ENCODE assay signal across 20 cellular contexts in the genomic region with DNA sequence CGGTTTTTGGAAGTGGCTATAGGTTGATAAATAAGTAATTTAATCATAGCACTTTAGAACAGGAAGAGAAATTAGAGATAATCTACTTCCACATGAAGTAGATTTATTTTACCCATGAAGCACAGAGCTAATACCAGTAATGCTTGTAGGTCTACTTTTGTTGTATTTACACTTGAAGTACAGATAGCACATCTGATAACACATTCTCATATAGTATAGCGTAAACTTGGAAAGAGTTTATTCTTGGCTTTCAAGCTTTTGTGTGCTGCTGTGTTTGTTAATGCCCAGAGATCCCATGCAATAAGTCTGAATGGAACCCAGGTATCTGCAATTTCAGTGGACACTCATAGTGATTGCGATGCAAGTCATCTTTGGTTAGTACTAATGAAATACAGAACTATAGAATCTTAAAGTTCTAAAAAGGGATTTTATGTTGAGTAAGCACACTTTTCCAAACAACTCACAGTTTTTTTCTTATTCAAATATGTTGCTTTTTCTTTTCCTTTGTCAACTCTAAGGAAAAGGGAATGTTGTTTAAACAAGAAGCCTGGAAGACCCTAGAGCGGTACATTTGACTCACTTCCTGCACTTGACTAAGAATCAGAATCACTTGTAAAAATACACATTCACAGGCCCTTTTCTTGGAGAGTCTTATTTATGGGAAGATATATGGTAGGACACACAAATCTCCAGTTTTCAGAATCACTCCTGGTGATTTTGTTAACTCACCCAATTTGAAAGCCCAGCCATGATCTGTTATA.
"Had no signal": no experiment of that assay in that cellular context is flagged by ENCODE, and none has a peak within 500 bp of the region (broad histone marks: within the 10 kb centered on the region; RNA-seq: fewer than 3 reads in every experiment).

No MANE protein-coding gene starts in this region.

- H3K9me3 ChIP-seq: sigmoid colon had no signal

- H3K27ac Mint-ChIP-seq: activated CD4-positive, alpha-beta T cell treated with anti-CD3 and anti-CD28 coated beads, Interleukin-2, amount 10 ng/mL, durations not matched to agents 24 days and 14 days; activated CD8-positive, alpha-beta T cell treated with anti-CD3 and anti-CD28 coated beads, Interleukin-2, amount 10 ng/mL, durations not matched to agents 7 days and 5 days; activated naive CD8-positive, alpha-beta T cell; brain; dendritic cell treated with granulocyte-macrophage colony-stimulating factor and Interleukin-4, amounts not matched to agents 40 ng/mL and 50 ng/mL, for 4 days; endodermal cell had no signal

- DNase-seq: activated CD4-positive, alpha-beta T cell treated with anti-CD3 and anti-CD28 coated beads, Interleukin-2, amount 10 ng/mL, durations not matched to agents 24 days and 14 days; activated CD4-positive, CD25-positive, alpha-beta regulatory T cell; activated CD8-positive, alpha-beta memory T cell treated with anti-CD3 and anti-CD28 coated beads, Interleukin-2, amount 50 U/mL, for 4 hours; activated CD8-positive, alpha-beta T cell treated with anti-CD3 and anti-CD28 coated beads, Interleukin-2, amount 10 ng/mL, durations not matched to agents 7 days and 5 days; activated gamma-delta T cell; activated T-cell treated with anti-CD3 and anti-CD28 coated beads, Interleukin-2, amount 50 U/mL, for 48 hours; amniotic stem cell; cerebellar nuclear complex; endodermal cell; erythroblast; glutamatergic neuron; kidney glomerular epithelial cell; midbrain; sigmoid colon; stimulated activated CD4-positive, alpha-beta T cell treated with anti-CD3 and anti-CD28 coated beads, Interleukin-1b, Interleukin-23, amount 100 ng/mL, for 48 hours had no signal

- H3K9me3 Mint-ChIP-seq: activated CD4-positive, alpha-beta T cell treated with anti-CD3 and anti-CD28 coated beads, Interleukin-2, amount 10 ng/mL, durations not matched to agents 24 days and 14 days; brain; dendritic cell treated with granulocyte-macrophage colony-stimulating factor and Interleukin-4, amounts not matched to agents 40 ng/mL and 50 ng/mL, for 4 days; endodermal cell; neural crest cell had no signal

- H3K27ac ChIP-seq: sigmoid colon had no signal

- H3K4me3 Mint-ChIP-seq: activated CD4-positive, alpha-beta T cell treated with anti-CD3 and anti-CD28 coated beads, Interleukin-2, amount 10 ng/mL, durations not matched to agents 24 days and 14 days; activated CD8-positive, alpha-beta T cell treated with anti-CD3 and anti-CD28 coated beads, Interleukin-2, amount 10 ng/mL, durations not matched to agents 7 days and 5 days; activated naive CD8-positive, alpha-beta T cell; brain; dendritic cell treated with granulocyte-macrophage colony-stimulating factor and Interleukin-4, amounts not matched to agents 40 ng/mL and 50 ng/mL, for 4 days; endodermal cell; neural crest cell had no signal

- H3K4me1 Mint-ChIP-seq: activated CD4-positive, alpha-beta T cell treated with anti-CD3 and anti-CD28 coated beads, Interleukin-2, amount 10 ng/mL, durations not matched to agents 24 days and 14 days; endodermal cell had no signal

- FAIRE-seq: TTC549 had no signal

- H3K4me3 ChIP-seq: sigmoid colon had no signal

- ATAC-seq: activated CD8-positive, alpha-beta T cell treated with anti-CD3 and anti-CD28 coated beads, Interleukin-2, amount 10 ng/mL, durations not matched to agents 7 days and 5 days had no signal

- H3K36me3 Mint-ChIP-seq: activated naive CD8-positive, alpha-beta T cell; brain had no signal

- H3K36me3 ChIP-seq: sigmoid colon had no signal

- H3K27me3 ChIP-seq: sigmoid colon had no signal

- H3K4me1 ChIP-seq: sigmoid colon had no signal

- H3K27me3 Mint-ChIP-seq: activated naive CD8-positive, alpha-beta T cell; dendritic cell treated with granulocyte-macrophage colony-stimulating factor and Interleukin-4, amounts not matched to agents 40 ng/mL and 50 ng/mL, for 4 days had no signal
